In genomic region chr5:71762826-71763225, GRCh38 we compare ENCODE assay signal across 10 cellular contexts. TPM values are rescaled to one million over a fixed set of nuclear protein-coding genes. Genes with fewer than 3 reads are reported as not detected.
"Had no signal": no experiment of that assay in that cellular context is flagged by ENCODE, and none has a peak within 500 bp of the region (broad histone marks: within the 10 kb centered on the region; RNA-seq: fewer than 3 reads in every experiment).

No MANE protein-coding gene starts in this region.

- H3K36me3 Mint-ChIP-seq: IgD-negative memory B cell had no signal

- H3K4me3 Mint-ChIP-seq: IgD-negative memory B cell had no signal

- H3K4me3 ChIP-seq: K562 had no signal

- H3K27ac Mint-ChIP-seq: IgD-negative memory B cell had no signal

- H3K27ac ChIP-seq: HL-60, KMS-11 had no signal

- H3K9me3 Mint-ChIP-seq: IgD-negative memory B cell had no signal

- H3K27me3 Mint-ChIP-seq: IgD-negative memory B cell had no signal

- DNase-seq: IMR-90, KBM-7, KG1 had no signal

- FAIRE-seq: HepG2, K562 had no signal

RNA-seq across cellular contexts. Expression of gene CARTPT, which starts 43.8 kb away (rescaled TPM):
- total RNA-seq: HepG2, HT-29, HT1080, IMR-90, K562 had no signal
- polyA plus RNA-seq: HepG2, IgD-negative memory B cell, IMR-90, K562 had no signal
